19 cellular contexts compared by ENCODE assay signal in the genomic region with DNA sequence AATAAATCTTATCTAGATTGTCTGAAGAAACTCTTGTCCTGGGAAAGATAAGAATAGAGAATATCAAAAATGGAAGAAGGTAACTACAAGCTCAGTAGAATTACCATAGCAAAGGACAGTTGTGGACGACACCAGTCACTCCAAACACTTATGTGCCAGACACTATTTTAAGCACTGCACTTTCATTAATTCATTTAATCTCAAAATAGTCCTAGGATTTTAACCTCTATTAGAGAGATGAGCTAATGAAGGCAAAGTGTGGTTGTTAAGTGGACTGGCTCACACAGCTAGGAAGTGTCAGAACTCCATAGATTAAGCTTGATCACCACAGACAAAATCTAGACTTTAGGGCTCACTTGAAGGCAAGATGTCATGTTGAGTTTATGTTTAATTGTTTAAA.
"Had no signal": no experiment of that assay in that cellular context is flagged by ENCODE, and none has a peak within 500 bp of the region (broad histone marks: within the 10 kb centered on the region; RNA-seq: fewer than 3 reads in every experiment).

No MANE protein-coding gene starts in this region.

- H3K4me1 Mint-ChIP-seq: IgD-negative memory B cell had no signal

- H3K4me2 ChIP-seq: KMS-11 had no signal

- H3K27ac ChIP-seq: HL-60, KMS-11, SJCRH30 had no signal

- H3K27me3 Mint-ChIP-seq: IgD-negative memory B cell had no signal

- H3K9me3 ChIP-seq: SJCRH30 had no signal

- H3K4me3 Mint-ChIP-seq: IgD-negative memory B cell had no signal

- DNase-seq: Kasumi-1, MM.1S, NCI-H1092 treated with DMSO at 0.1 percent for 48 hours, NCI-H1436, NCI-H187, NCI-H2029, NCI-H2171 treated with DMSO at 0.1 percent for 48 hours, NCI-H345, NCI-H446 treated with DMSO at 0.1 percent for 48 hours, NCI-H510A treated with DMSO at 0.1 percent for 48 hours, NCI-H526, RPMI8226, SHP77 treated with DMSO at 0.1 percent for 48 hours, SJCRH30 had no signal

- ATAC-seq: K562, SK-N-SH treated with all-trans-retinoic acid at 6 μM for 48 hours had no signal

- H3K4me1 ChIP-seq: SJCRH30 had no signal

- H3K36me3 Mint-ChIP-seq: IgD-negative memory B cell had no signal

- H3K27ac Mint-ChIP-seq: IgD-negative memory B cell had no signal

- H3K36me3 ChIP-seq: SJCRH30 had no signal

- H3K4me3 ChIP-seq: K562, SJCRH30 had no signal
